Comparison of ENCODE assay signal across 1 cellular context in genomic region chr2:163347982-163348842, GRCh38.
TF ChIP-seq lines count a peak whose summit lies in the region.

No MANE protein-coding gene starts in this region.

TF ChIP-seq in HEK293, 187 proteins besides CTCF, POLR2A, EP300 and RAD21 (continued from another document):
- TF ChIP-seq, protein P1, sequence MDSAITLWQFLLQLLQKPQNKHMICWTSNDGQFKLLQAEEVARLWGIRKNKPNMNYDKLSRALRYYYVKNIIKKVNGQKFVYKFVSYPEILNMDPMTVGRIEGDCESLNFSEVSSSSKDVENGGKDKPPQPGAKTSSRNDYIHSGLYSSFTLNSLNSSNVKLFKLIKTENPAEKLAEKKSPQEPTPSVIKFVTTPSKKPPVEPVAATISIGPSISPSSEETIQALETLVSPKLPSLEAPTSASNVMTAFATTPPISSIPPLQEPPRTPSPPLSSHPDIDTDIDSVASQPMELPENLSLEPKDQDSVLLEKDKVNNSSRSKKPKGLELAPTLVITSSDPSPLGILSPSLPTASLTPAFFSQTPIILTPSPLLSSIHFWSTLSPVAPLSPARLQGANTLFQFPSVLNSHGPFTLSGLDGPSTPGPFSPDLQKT (IDR thresholded peaks at IDR 0.05; ENCODE audit: borderline replicate concordance, low read depth, low read length): no peak
- TF ChIP-seq ZNF341 (tag by site-specific recombination; IDR thresholded peaks at IDR 0.05; ENCODE audit: low read depth): peak; percentile 16
- peak; percentile 86 for TF ChIP-seq KLF10 (tag by site-specific recombination; IDR thresholded peaks at IDR 0.05)
- TF ChIP-seq ZNF416 (tag by site-specific recombination; IDR thresholded peaks at IDR 0.05): no peak
- TF ChIP-seq ZNF629 (tag by site-specific recombination; IDR thresholded peaks at IDR 0.05): 0 out of 2 replicates have a peak, but pooled peaks have one; percentile 32
- peak; percentile 46 for TF ChIP-seq ZNF398 (tag by site-specific recombination; IDR thresholded peaks at IDR 0.05)
- peak; percentile 60 for TF ChIP-seq WT1 (tag by site-specific recombination; IDR thresholded peaks at IDR 0.05)
- TF ChIP-seq ZNF239 (tag by site-specific recombination; IDR thresholded peaks at IDR 0.05): no peak
- peak; percentile 39 for TF ChIP-seq SCRT2 (tag by site-specific recombination; IDR thresholded peaks at IDR 0.05)
- TF ChIP-seq, protein P2, sequence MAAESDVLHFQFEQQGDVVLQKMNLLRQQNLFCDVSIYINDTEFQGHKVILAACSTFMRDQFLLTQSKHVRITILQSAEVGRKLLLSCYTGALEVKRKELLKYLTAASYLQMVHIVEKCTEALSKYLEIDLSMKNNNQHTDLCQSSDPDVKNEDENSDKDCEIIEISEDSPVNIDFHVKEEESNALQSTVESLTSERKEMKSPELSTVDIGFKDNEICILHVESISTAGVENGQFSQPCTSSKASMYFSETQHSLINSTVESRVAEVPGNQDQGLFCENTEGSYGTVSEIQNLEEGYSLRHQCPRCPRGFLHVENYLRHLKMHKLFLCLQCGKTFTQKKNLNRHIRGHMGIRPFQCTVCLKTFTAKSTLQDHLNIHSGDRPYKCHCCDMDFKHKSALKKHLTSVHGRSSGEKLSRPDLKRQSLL (tag by site-specific recombination; IDR thresholded peaks at IDR 0.05): peak; percentile 60; the same call in 1 of the 2 replicates
- no peak for TF ChIP-seq ZNF121 (tag by site-specific recombination; IDR thresholded peaks at IDR 0.05)
- peak; percentile 85 for TF ChIP-seq ZBTB20 (tag by site-specific recombination; IDR thresholded peaks at IDR 0.05)
- TF ChIP-seq TRIM28 (IDR thresholded peaks at IDR 0.05; ENCODE audit: borderline replicate concordance, low read length): peak; percentile 70
- 0 out of 2 replicates have a peak, but pooled peaks have one; percentile 6 for TF ChIP-seq ZNF366 (tag by site-specific recombination; conservative IDR thresholded peaks at IDR 0.05)
- peak; percentile 98 for TF ChIP-seq ZNF530 (tag by site-specific recombination; IDR thresholded peaks at IDR 0.05; ENCODE audit: low read depth)
- TF ChIP-seq ZNF660 (tag by site-specific recombination; IDR thresholded peaks at IDR 0.05): peak; percentile 55; the same call in 1 of the 2 replicates
- 0 out of 2 replicates have a peak, but pooled peaks have one; percentile 18 for TF ChIP-seq ZNF2 (tag by site-specific recombination; IDR thresholded peaks at IDR 0.05)
- TF ChIP-seq GLIS1 (tag by site-specific recombination; IDR thresholded peaks at IDR 0.05): peak; percentile 64
- TF ChIP-seq ZFP3 (tag by site-specific recombination; IDR thresholded peaks at IDR 0.05; ENCODE audit: low read depth): no peak
- peak; percentile 88 for TF ChIP-seq ZBTB17 (tag by site-specific recombination; IDR thresholded peaks at IDR 0.05)
- TF ChIP-seq PRDM10 (tag by site-specific recombination; IDR thresholded peaks at IDR 0.05): peak; percentile 38; the same call in 1 of the 2 replicates
- TF ChIP-seq ZNF133 (tag by site-specific recombination; IDR thresholded peaks at IDR 0.05): no peak
- peak; percentile 54 for TF ChIP-seq ZIC2 (tag by site-specific recombination; IDR thresholded peaks at IDR 0.05)
- peak; percentile 46; the same call in 1 of the 2 replicates for TF ChIP-seq ZNF501 (tag by site-specific recombination; IDR thresholded peaks at IDR 0.05)
- 0 out of 2 replicates have a peak, but pooled peaks have one; percentile 35 for TF ChIP-seq ZNF24 (tag by site-specific recombination; IDR thresholded peaks at IDR 0.05)
- peak; percentile 78 for TF ChIP-seq ZNF335 (tag by site-specific recombination; conservative IDR thresholded peaks at IDR 0.05)
- peak; percentile 42; the same call in 1 of the 2 replicates for TF ChIP-seq ZNF394 (tag by site-specific recombination; IDR thresholded peaks at IDR 0.05; ENCODE audit: borderline replicate concordance)
